Comparison of ENCODE assay signal across 10 cellular contexts in genomic region chr1:17624540-17625256, GRCh38.
A peak's percentile ranks its signal among the peaks of the same experiment; 100 is the strongest.
DNase-seq lines count a peak whose midpoint lies in the region; ATAC-seq, FAIRE-seq and TF ChIP-seq lines count a peak whose summit lies in the region.
"Had no signal": no experiment of that assay in that cellular context is flagged by ENCODE, and none has a peak within 500 bp of the region (broad histone marks: within the 10 kb centered on the region; RNA-seq: fewer than 3 reads in every experiment).

No MANE protein-coding gene starts in this region.

- H3K36me3 Mint-ChIP-seq in T-helper 17 cell (ENCODE audit: low read depth) = no peaks in the 10 kb centered on the region

- H3K27ac ChIP-seq in RWPE1 (peak overlapping the region; percentile 85), pancreas (no peak overlapping the region), tibial nerve (peak overlapping the region in 2 of 4 donors; percentile 50 to 62)

- H3K4me3 Mint-ChIP-seq in T-helper 17 cell = no peak overlapping the region
- H3K4me3 Mint-ChIP-seq: activated T-cell treated with anti-CD3 and anti-CD28 coated beads, Interleukin-2, amount 50 U/mL, for 72 hours had no signal

- no peaks in the 10 kb centered on the region for H3K4me1 ChIP-seq in pancreas
- H3K4me1 ChIP-seq in tibial nerve = peaks cover 0 to 24% (median 2%) of the 10 kb centered on the region in 4 donors

- TF ChIP-seq POLR2A in tibial nerve (IDR thresholded peaks at IDR 0.05) = no peak

- WGBS in pancreas, 2 donors = 68 to 70% methylated on average over 8 of the region's 8 CpGs
- 58 to 61% methylated on average over 8 of the region's 8 CpGs for WGBS in tibial nerve, 2 donors

- POLR2A ChIA-PET in RWPE1 (lab: Yijun Ruan, JAX; ENCODE audit: low non-redundant PET) = interaction anchor here (0.6 kb wide), 1 partner anchor 258 kb away, joined by 6 read pairs; no protein-coding TSS in a partner anchor

- no peak overlapping the region for H3K4me3 ChIP-seq in fibroblast of pulmonary artery (replicated peaks; ENCODE audit: low read depth, low read length)
- no peak overlapping the region for H3K4me3 ChIP-seq in pancreas
- H3K4me3 ChIP-seq in tibial nerve = no peak overlapping the region

- no peak for TF ChIP-seq EP300 in tibial nerve (IDR thresholded peaks at IDR 0.05)

- ATAC-seq in pancreas (peak in 3 of 4 donors; percentile 8 to 40 (median 32)), HG02884 (IDR thresholded peaks at IDR 0.05; ENCODE audit: unreplicated experiment) (no peak), T-helper 17 cell (no peak)
- ATAC-seq: activated T-cell treated with anti-CD3 and anti-CD28 coated beads, Interleukin-2, amount 50 U/mL, for 72 hours had no signal

- no peak for FAIRE-seq in pancreas (lab: Jason Lieb, UNC)

- CTCF ChIA-PET in RWPE1 (lab: Yijun Ruan, JAX) = no interaction called here

- in situ Hi-C loops in Caki2 (cut with HindIII; ENCODE audit: low pct_unique_long_range_greater_than_20kb, low sequenced_read_pairs) = no loop called here

- TF ChIP-seq CTCF in RWPE1 (conservative IDR thresholded peaks at IDR 0.05; ENCODE audit: low read depth) (no peak), fibroblast of pulmonary artery (IDR thresholded peaks at IDR 0.05; ENCODE audit: low read length, missing control alignments) (no peak), pancreas (IDR thresholded peaks at IDR 0.05) (no peak), tibial nerve (IDR thresholded peaks at IDR 0.05) (no peak)

- H3K9me3 ChIP-seq in pancreas = no peaks in the 10 kb centered on the region
- no peaks in the 10 kb centered on the region for H3K9me3 ChIP-seq in tibial nerve
- H3K9me3 ChIP-seq in T-helper 17 cell (ENCODE audit: control insufficient read depth, low read length, poor library complexity, severe bottlenecking) = no peaks in the 10 kb centered on the region

- H3K27me3 ChIP-seq in pancreas (no peaks in the 10 kb centered on the region), tibial nerve (no peaks in the 10 kb centered on the region)

- DNase-seq in Caki2 (ENCODE audit: low read depth) = peak; percentile 46
- DNase-seq in RWPE1 (ENCODE audit: low spot score) = peak; percentile 78
- DNase-seq in fibroblast of pulmonary artery (ENCODE audit: low read depth) = peak; percentile 52
- peak in 2 of 6 donors; percentile 62 to 73 for DNase-seq in pancreas
- no peak for DNase-seq in NCI-H1417 (lab: John Stamatoyannopoulos, UW)
- DNase-seq in tibial nerve (ENCODE audit: low spot score in 2 of 2) = no peak
- DNase-seq in T-helper 17 cell = no peak
- DNase-seq: activated T-cell treated with anti-CD3 and anti-CD28 coated beads, Interleukin-2, amount 50 U/mL, for 72 hours; COR-L47 had no signal

- H3K4me1 Mint-ChIP-seq in T-helper 17 cell = peaks cover 3% of the 10 kb centered on the region

- H3K36me3 ChIP-seq in pancreas (peaks cover 0 to 92% (median 31%) of the 10 kb centered on the region in 3 donors), tibial nerve (peaks cover 3 to 93% (median 3%) of the 10 kb centered on the region in 3 donors)

- intact Hi-C loops in pancreas (cut with DNase I) = no loop called here

- H3K27ac Mint-ChIP-seq in T-helper 17 cell = no peak overlapping the region
- H3K27ac Mint-ChIP-seq: activated T-cell treated with anti-CD3 and anti-CD28 coated beads, Interleukin-2, amount 50 U/mL, for 72 hours had no signal

- peaks cover 20% of the 10 kb centered on the region for H3K27me3 Mint-ChIP-seq in T-helper 17 cell

Comparison
In these comparisons a context has a peak if more than half of its experiments do, and no peak if none do; other contexts are left out.
1. DNase-seq: peak in Caki2 (single experiment), RWPE1 (single experiment) and fibroblast of pulmonary artery (single experiment); none in NCI-H1417 (0 of 3), tibial nerve (0 of 2) and T-helper 17 cell (0 of 3).
2. ATAC-seq: peak in pancreas (3 of 4); none in HG02884 (single experiment) and T-helper 17 cell (single experiment).